Comparison of ENCODE assay signal across 8 cellular contexts in the genomic region with DNA sequence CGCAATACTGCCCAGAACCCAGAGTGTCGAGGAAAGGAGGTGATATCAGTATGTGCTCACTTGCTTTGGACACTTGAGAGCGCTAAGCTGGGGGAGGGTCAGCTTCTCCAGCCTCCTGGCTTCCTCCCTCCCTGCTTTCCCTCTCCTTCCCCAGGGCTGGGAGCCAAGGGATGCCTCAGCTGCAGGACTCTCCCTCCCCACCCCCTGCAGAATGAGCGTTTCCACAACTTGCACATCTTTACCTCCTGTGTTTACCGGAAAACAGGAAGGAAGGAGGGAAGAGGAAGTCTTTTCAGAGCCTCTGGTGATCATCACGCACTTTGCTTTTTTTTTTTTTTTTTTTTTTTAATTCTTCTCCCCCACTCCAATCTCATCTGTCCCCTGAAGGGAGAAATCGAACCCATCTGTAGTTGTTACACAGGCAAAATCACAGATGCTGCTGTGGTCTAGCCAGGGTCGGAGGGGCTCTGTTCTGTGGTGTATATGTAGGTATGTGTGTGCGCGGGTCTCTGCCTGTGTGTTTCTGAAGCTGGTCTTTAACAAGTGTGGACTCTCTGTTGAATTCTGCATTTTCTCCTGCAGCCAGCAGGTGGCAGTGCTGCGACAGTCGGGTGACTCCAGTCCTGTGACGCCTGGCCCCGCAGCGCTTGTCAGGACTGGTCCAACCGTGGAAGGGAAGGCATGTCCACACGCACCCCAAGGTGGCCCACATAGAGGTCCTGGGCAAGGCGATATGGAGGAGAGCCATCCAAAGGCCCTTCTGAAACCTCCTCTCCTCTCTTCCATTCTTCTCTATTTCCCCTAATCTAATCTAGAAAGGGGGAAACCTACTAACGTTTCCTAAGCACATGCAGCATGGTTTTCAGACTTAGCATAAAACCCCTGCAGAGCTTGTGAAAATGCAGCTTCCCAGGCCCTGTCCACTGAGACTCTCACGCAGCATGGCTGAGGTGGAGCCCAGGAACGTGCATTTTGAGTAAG.
DNase-seq lines count a peak whose midpoint lies in the region; ATAC-seq and TF ChIP-seq lines count a peak whose summit lies in the region.

No MANE protein-coding gene starts in this region.

- H2AFZ ChIP-seq in IMR-90 (replicated peaks; ENCODE audit: low read length, poor library complexity) (peak overlapping the region; percentile 79), OCI-LY7 (ENCODE audit: low read length) (no peak overlapping the region)

- no peak overlapping the region for H3K56ac ChIP-seq in IMR-90 (ENCODE audit: extremely low read depth, insufficient read depth, low read length)

- H3K36me3 ChIP-seq in IMR-90 (ENCODE audit: control insufficient read depth, insufficient read depth, low read length) (no peaks in the 10 kb centered on the region), OCI-LY7 (ENCODE audit: insufficient read depth, low read length) (no peaks in the 10 kb centered on the region), mucosa of descending colon (ENCODE audit: low read depth) (no peaks in the 10 kb centered on the region)

- DNase-seq in Caki2 (ENCODE audit: low read depth) = peak; percentile 54
- DNase-seq in IMR-90 = peak; percentile 72
- DNase-seq in OCI-LY7 (ENCODE audit: low spot score) = peak; percentile 74
- peak; percentile 90 for DNase-seq in activated CD8-positive, alpha-beta memory T cell treated with anti-CD3 and anti-CD28 coated beads, Interleukin-2, amount 50 U/mL, for 48 hours
- DNase-seq in epithelial cell of prostate (ENCODE audit: low read depth, low spot score) = peak; percentile 26
- DNase-seq in mucosa of descending colon = peak; percentile 74 to 89 (median 85)
- peak; percentile 53 to 59 for DNase-seq in stimulated activated CD8-positive, alpha-beta memory T cell treated with anti-CD3 and anti-CD28 coated beads, Interleukin-7, amount 100 ng/mL, for 1 hour (ENCODE audit: low read depth in 2 of 2)

- H3K4me3 ChIP-seq in IMR-90 (ENCODE audit: insufficient read depth, low read depth, low read length) (no peak overlapping the region), OCI-LY7 (ENCODE audit: low read depth, low read length, poor library complexity, severe bottlenecking) (no peak overlapping the region), mucosa of descending colon (no peak overlapping the region)

- H3K4me2 ChIP-seq in IMR-90 (ENCODE audit: low read depth, low read length) (no peak overlapping the region; the same call in 1 of the 2 replicates), OCI-LY7 (ENCODE audit: low read length) (peak overlapping the region; percentile 11; the same call in 1 of the 2 replicates)

- BruUV-seq in IMR-90 (replicated peaks; lab: Mats Ljungman, UMichigan) (no TSS peak), OCI-LY7 (replicated peaks; lab: Mats Ljungman, UMichigan) (no TSS peak)

- no peak overlapping the region for H2BK120ac ChIP-seq in IMR-90 (ENCODE audit: low read depth, low read length)

- no peak overlapping the region for H3K9ac ChIP-seq in IMR-90 (ENCODE audit: low read depth, low read length)

- H3K79me1 ChIP-seq in IMR-90 (ENCODE audit: low read depth in 1 of 2, low read length in 2 of 2) = no peaks in the 10 kb centered on the region

- no peak overlapping the region for H2BK15ac ChIP-seq in IMR-90 (ENCODE audit: low read depth, low read length)

- H3K9me1 ChIP-seq in IMR-90 (ENCODE audit: insufficient read depth, low read length) = no peaks in the 10 kb centered on the region

- dilution Hi-C loops in IMR-90 (cut with HindIII; ENCODE audit: low sequenced_read_pairs, unreplicated experiment) = no loop called here

- no peak overlapping the region for H4K8ac ChIP-seq in IMR-90 (ENCODE audit: low read depth in 2 of 2, low read length in 2 of 2)

- in situ Hi-C loops in Caki2 (cut with HindIII; ENCODE audit: low pct_unique_long_range_greater_than_20kb, low sequenced_read_pairs) (no loop called here), IMR-90 (cut with MboI; ENCODE audit: low sequenced_read_pairs) (loop anchor here (25.0 kb wide), 1 partner anchor 1119 kb away; no protein-coding TSS in a partner anchor)

- no peak for TF ChIP-seq POLR2A in IMR-90 (IDR thresholded peaks at IDR 0.05; ENCODE audit: low read depth, low read length)

- intact Hi-C loops in IMR-90 (cut with micrococcal nuclease) (loop anchor here (1.0 to 10.0 kb wide), 7 partner anchors 262 to 1696 kb away; no protein-coding TSS in a partner anchor), OCI-LY7 (cut with micrococcal nuclease; ENCODE audit: unreplicated experiment) (loop anchor here (1.0 to 10.0 kb wide), 2 partner anchors 156 to 262 kb away; no protein-coding TSS in a partner anchor), mucosa of descending colon (cut with DNase I, micrococcal nuclease) (loop anchor here (5.0 kb wide), 1 partner anchor 264 kb away; no protein-coding TSS in a partner anchor)

- POLR2A ChIA-PET in IMR-90 (lab: Charles Lee; ENCODE audit: unreplicated experiment) = no interaction called here
- POLR2A ChIA-PET in OCI-LY7 (lab: Charles Lee) = no interaction called here

- no peaks in the 10 kb centered on the region for H4K20me1 ChIP-seq in IMR-90 (ENCODE audit: insufficient read depth, low read length)
- no peaks in the 10 kb centered on the region for H4K20me1 ChIP-seq in OCI-LY7 (ENCODE audit: insufficient read depth, low read length)

- no peak overlapping the region for H3K23ac ChIP-seq in IMR-90 (ENCODE audit: low read depth, low read length)

- TF ChIP-seq CTCF in IMR-90 (conservative IDR thresholded peaks at IDR 0.05; ENCODE audit: low read depth, low read length) = peak; percentile 82
- peak; percentile 87 for TF ChIP-seq CTCF in OCI-LY7 (conservative IDR thresholded peaks at IDR 0.05; ENCODE audit: low read length)
- TF ChIP-seq CTCF in mucosa of descending colon (IDR thresholded peaks at IDR 0.05) = peak; percentile 77

- H3K4me1 ChIP-seq in IMR-90 (ENCODE audit: control insufficient read depth, insufficient read depth, low read length) = no peaks in the 10 kb centered on the region
- H3K4me1 ChIP-seq in OCI-LY7 (ENCODE audit: insufficient read depth, low read length, poor library complexity, severe bottlenecking) = no peaks in the 10 kb centered on the region
- peaks cover 11% of the 10 kb centered on the region for H3K4me1 ChIP-seq in mucosa of descending colon (ENCODE audit: low read depth)

- no peak overlapping the region for H2AK5ac ChIP-seq in IMR-90 (ENCODE audit: low read depth, low read length)

- H3K4ac ChIP-seq in IMR-90 (ENCODE audit: low read depth, low read length) = no peak overlapping the region

- H3K27ac ChIP-seq in IMR-90 (ENCODE audit: insufficient read depth, low read length) = no peak overlapping the region
- H3K27ac ChIP-seq in OCI-LY7 (ENCODE audit: low read depth, low read length, poor library complexity, severe bottlenecking) = no peak overlapping the region
- H3K27ac ChIP-seq in epithelial cell of prostate = no peak overlapping the region

- H4K5ac ChIP-seq in IMR-90 (ENCODE audit: low read depth, low read length) = no peak overlapping the region

- CTCF ChIA-PET in IMR-90 (lab: Yijun Ruan, JAX) = interaction anchor here (0.6 to 1.3 kb wide), 6 partner anchors 9 to 266 kb away, joined by 3 to 8 read pairs (median 4); no protein-coding TSS in a partner anchor
- CTCF ChIA-PET in OCI-LY7 (lab: Charles Lee; ENCODE audit: unreplicated experiment) = no interaction called here

- H4K91ac ChIP-seq in IMR-90 (ENCODE audit: insufficient read depth, low read depth, low read length) = no peak overlapping the region

- ATAC-seq in GM21423 (IDR thresholded peaks at IDR 0.05; ENCODE audit: unreplicated experiment) (peak; percentile 89), IMR-90 (ENCODE audit: low read depth) (peak; percentile 100), mucosa of descending colon (peak; percentile 95)

- no peaks in the 10 kb centered on the region for H3K79me2 ChIP-seq in OCI-LY7 (ENCODE audit: insufficient read depth, low read depth, low read length)

- no peak overlapping the region for H3K18ac ChIP-seq in IMR-90 (ENCODE audit: low read depth, low read length)

- no CpG with 5 or more reads among the region's 21 CpGs for WGBS in IMR-90 (ENCODE audit: extremely low coverage in 2 of 2, insufficient read length in 1 of 2), 2 experiments

- H2BK5ac ChIP-seq in IMR-90 (ENCODE audit: low read depth, low read length, poor library complexity, severe bottlenecking) = no peak overlapping the region

- H3K9me2 ChIP-seq in OCI-LY7 (ENCODE audit: insufficient read depth, low read length) = no peaks in the 10 kb centered on the region

- H3K9me3 ChIP-seq in IMR-90 (ENCODE audit: control insufficient read depth, insufficient read depth, low read length) (no peaks in the 10 kb centered on the region), OCI-LY7 (ENCODE audit: low read length) (no peaks in the 10 kb centered on the region), mucosa of descending colon (no peaks in the 10 kb centered on the region)

- H3K14ac ChIP-seq in IMR-90 (replicated peaks; ENCODE audit: low read depth, low read length) = no peak overlapping the region

- H2BK20ac ChIP-seq in IMR-90 (ENCODE audit: low read depth, low read length) = no peak overlapping the region

- peak; percentile 76 for TF ChIP-seq RAD21 in IMR-90 (IDR thresholded peaks at IDR 0.05; ENCODE audit: low read length)

- H3K27me3 ChIP-seq in IMR-90 (ENCODE audit: control insufficient read depth, insufficient read depth, low read length) = no peaks in the 10 kb centered on the region

- H2AK9ac ChIP-seq in IMR-90 (replicated peaks; ENCODE audit: low read depth, low read length, poor library complexity) = peak overlapping the region; percentile 52

TF ChIP-seq in IMR-90, 13 proteins besides CTCF, POLR2A, EP300 and RAD21:
- TF ChIP-seq SMC3 (IDR thresholded peaks at IDR 0.05; ENCODE audit: low read depth, low read length) (peak; percentile 78), RFX5 (IDR thresholded peaks at IDR 0.05; ENCODE audit: low read depth, low read length) (no peak), BHLHE40 (IDR thresholded peaks at IDR 0.05; ENCODE audit: low read depth, low read length) (peak; percentile 72; the same call in 1 of the 2 replicates), RCOR1 (IDR thresholded peaks at IDR 0.05; ENCODE audit: insufficient replicate concordance, low read length) (no peak), MXI1 (IDR thresholded peaks at IDR 0.05; ENCODE audit: borderline replicate concordance, low read depth, low read length) (no peak)

Comparison
In these comparisons a context has a peak if more than half of its experiments do, and no peak if none do; other contexts are left out.
1. DNase-seq: peak in every context shown above with its lines; median percentile 90 in activated CD8-positive, alpha-beta memory T cell treated with anti-CD3 and anti-CD28 coated beads, Interleukin-2, amount 50 U/mL, for 48 hours; 85 in mucosa of descending colon; 74 in OCI-LY7; 72 in IMR-90; 56 in stimulated activated CD8-positive, alpha-beta memory T cell treated with anti-CD3 and anti-CD28 coated beads, Interleukin-7, amount 100 ng/mL, for 1 hour; 54 in Caki2; 26 in epithelial cell of prostate.